In genomic region chr4:123564758-123565346, GRCh38 we compare ENCODE assay signal across 8 cellular contexts.
DNase-seq lines count a peak whose midpoint lies in the region; ATAC-seq, FAIRE-seq and TF ChIP-seq lines count a peak whose summit lies in the region.

No MANE protein-coding gene starts in this region.

- peak; percentile 75 for DNase-seq in GM03348 (ENCODE audit: low spot score)
- DNase-seq in HuH-7.5 (ENCODE audit: low spot score), result peak; percentile 44
- peak; percentile 40 for DNase-seq in OCI-M2 (lab: John Stamatoyannopoulos, UW; ENCODE audit: unreplicated experiment)
- DNase-seq in activated T-helper 1 cell treated with Interleukin-2 at 50 U/mL for 16 hours (ENCODE audit: low read depth), result peak; percentile 4
- peak; percentile 86 to 88 for DNase-seq in cardiac muscle cell (ENCODE audit: low read depth in 1 of 2, low spot score in 1 of 2)
- peak; percentile 93 for DNase-seq in small intestine
- no peak for DNase-seq in DMS79 (lab: John Stamatoyannopoulos, UW)

- H3K36me3 ChIP-seq in cardiac muscle cell (no peaks in the 10 kb centered on the region), small intestine (ENCODE audit: control insufficient read depth in 2 of 2, insufficient read depth in 2 of 2, low read length in 2 of 2) (no peaks in the 10 kb centered on the region)

- WGBS in small intestine, 3 donors, result 15 to 35% (median 21%) methylated on average over 6 of the region's 6 CpGs

- H3K4me3 ChIP-seq in cardiac muscle cell, result no peak overlapping the region
- H3K4me3 ChIP-seq in small intestine (ENCODE audit: low read depth in 1 of 2, low read length in 2 of 2), result no peak overlapping the region

- FAIRE-seq in small intestine (lab: Jason Lieb, UNC), result no peak

- TF ChIP-seq CTCF in cardiac muscle cell (IDR thresholded peaks at IDR 0.05; ENCODE audit: low read depth, low read length), result peak; percentile 89

- H3K27ac ChIP-seq in cardiac muscle cell (no peak overlapping the region), small intestine (ENCODE audit: low read depth in 1 of 2, low read length in 1 of 2) (no peak overlapping the region)

- H3K4me1 ChIP-seq in cardiac muscle cell (ENCODE audit: low read depth) (peaks cover 14% of the 10 kb centered on the region), small intestine (ENCODE audit: control insufficient read depth in 2 of 2, insufficient read depth in 1 of 2, low read depth in 1 of 2, low read length in 1 of 2) (no peaks in the 10 kb centered on the region)

- H3K9me3 ChIP-seq in cardiac muscle cell (ENCODE audit: low read depth), result no peaks in the 10 kb centered on the region
- H3K9me3 ChIP-seq in small intestine (ENCODE audit: control insufficient read depth, low read depth), result no peaks in the 10 kb centered on the region

- H3K27me3 ChIP-seq in cardiac muscle cell (no peaks in the 10 kb centered on the region), small intestine (ENCODE audit: control insufficient read depth in 2 of 2, insufficient read depth in 2 of 2, low read length in 2 of 2) (no peaks in the 10 kb centered on the region)

- peak; percentile 100 for ATAC-seq in GM21619 (IDR thresholded peaks at IDR 0.05; ENCODE audit: unreplicated experiment)
